ENCODE assay signal across 8 cellular contexts in the genomic region with DNA sequence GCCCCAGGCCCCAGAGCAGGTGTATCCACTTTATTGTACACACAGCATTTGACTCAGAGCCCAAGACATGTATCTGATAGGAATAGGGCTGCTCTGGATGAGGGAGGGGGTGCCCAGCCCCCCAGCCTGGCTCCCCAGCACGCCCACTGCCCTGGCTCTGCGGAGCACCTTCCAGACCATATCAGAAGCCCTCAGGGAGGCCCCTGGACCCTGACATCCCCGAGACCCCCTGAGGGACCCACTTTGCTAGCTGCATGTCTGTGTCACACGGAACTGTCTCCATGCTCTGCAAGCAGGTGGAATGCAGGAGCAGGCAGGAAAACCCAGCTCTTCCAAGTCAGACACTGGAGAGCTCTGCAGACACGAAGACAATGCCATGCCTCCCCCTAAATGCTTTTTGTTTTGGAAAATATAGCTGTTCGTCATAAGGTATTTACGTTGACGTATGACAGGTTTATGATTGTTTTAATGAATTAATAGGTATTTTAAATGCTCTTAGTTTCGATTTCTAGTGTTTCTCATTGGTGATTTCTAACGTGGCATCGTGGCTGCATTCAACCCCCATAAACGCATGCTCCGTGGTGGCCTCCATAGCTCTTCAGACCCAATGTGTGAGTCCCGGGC.
DNase-seq lines count a peak whose midpoint lies in the region; ATAC-seq and TF ChIP-seq lines count a peak whose summit lies in the region.

No MANE protein-coding gene starts in this region.

- H3K4me3 Mint-ChIP-seq in H9: no peak overlapping the region

- WGBS in H9 (ENCODE audit: extremely low coverage, insufficient read length, low lambda C conversion rate): 100% methylated on average over 3 of the region's 14 CpGs
- 59 to 65% methylated on average over 14 of the region's 14 CpGs for WGBS in sigmoid colon, 2 donors
- WGBS in aorta, 2 donors: 73 to 76% methylated on average over 14 of the region's 14 CpGs

- H3K36me3 ChIP-seq in RWPE2 (ENCODE audit: low read depth) (no peaks in the 10 kb centered on the region), sigmoid colon (no peaks in the 10 kb centered on the region), aorta (ENCODE audit: control insufficient read depth in 1 of 2, insufficient read depth in 2 of 2, low read length in 1 of 2) (no peaks in the 10 kb centered on the region)

- H3T11ph ChIP-seq in H9 (ENCODE audit: low read length): no peak overlapping the region

- DNase-seq in H9 (no peak), RWPE2 (ENCODE audit: low spot score) (no peak), foreskin keratinocyte (no peak), sigmoid colon (peak; percentile 64), occipital lobe (lab: John Stamatoyannopoulos, UW) (no peak), aorta (no peak), anterior cingulate cortex (lab: John Stamatoyannopoulos, UW) (no peak)

- H3K4me1 Mint-ChIP-seq in H9: peaks cover 17 to 18% of the 10 kb centered on the region in 2 experiments

- peaks cover 0 to 9% (median 6%) of the 10 kb centered on the region in 3 experiments; a peak in 4 of 7 replicates for H3K36me3 Mint-ChIP-seq in H9 (ENCODE audit: insufficient read depth in 1 of 3, low read depth in 3 of 3)

- no peaks in the 10 kb centered on the region for H3K79me2 ChIP-seq in H9 (ENCODE audit: insufficient read depth, low read length)

- no peak overlapping the region for H3K4ac ChIP-seq in H9 (ENCODE audit: low read depth, low read length)

- ATAC-seq in RWPE2 (ENCODE audit: low read depth): no peak
- no peak for ATAC-seq in foreskin keratinocyte
- no peak for ATAC-seq in aorta (ENCODE audit: low FRiP score)
- ATAC-seq in HG03159 (IDR thresholded peaks at IDR 0.05; ENCODE audit: unreplicated experiment): no peak

- H4K20me1 ChIP-seq in H9 (ENCODE audit: control insufficient read depth, insufficient read depth, insufficient read length): no peaks in the 10 kb centered on the region

- no peak overlapping the region for H4K8ac ChIP-seq in H9 (replicated peaks; ENCODE audit: insufficient read length, low read depth, low read length)

- H3K9me3 ChIP-seq in H9 (ENCODE audit: control insufficient read depth, low read depth, low read length): no peaks in the 10 kb centered on the region
- no peaks in the 10 kb centered on the region for H3K9me3 ChIP-seq in RWPE2 (ENCODE audit: severe bottlenecking)
- H3K9me3 ChIP-seq in sigmoid colon: no peaks in the 10 kb centered on the region
- no peaks in the 10 kb centered on the region for H3K9me3 ChIP-seq in aorta (ENCODE audit: control insufficient read depth, low read length)

- H2BK15ac ChIP-seq in H9 (ENCODE audit: low read depth, low read length): no peak overlapping the region

- peaks cover 4% of the 10 kb centered on the region for H3K23me2 ChIP-seq in H9 (ENCODE audit: insufficient read length, low read depth, low read length, poor library complexity, severe bottlenecking)

- peak overlapping the region; percentile 53 for H4K91ac ChIP-seq in H9 (ENCODE audit: insufficient read length, low read depth, low read length)

- H3K56ac ChIP-seq in H9 (ENCODE audit: insufficient read length, low read depth, low read length): no peak overlapping the region

- H4K5ac ChIP-seq in H9 (ENCODE audit: insufficient read length, low read depth, low read length): no peak overlapping the region

- no peaks in the 10 kb centered on the region for H3K79me1 ChIP-seq in H9 (ENCODE audit: insufficient read depth, low read depth, low read length, poor library complexity, severe bottlenecking)

- H2BK20ac ChIP-seq in H9 (ENCODE audit: low read depth, low read length, poor library complexity, severe bottlenecking): no peak overlapping the region

- no peak overlapping the region for H3K4me2 ChIP-seq in H9 (ENCODE audit: insufficient read depth, insufficient read length, low read length)

- H3K27ac ChIP-seq in H9 (ENCODE audit: insufficient read length, low read depth, low read length) (no peak overlapping the region), RWPE2 (ENCODE audit: poor library complexity, severe bottlenecking) (peak overlapping the region; percentile 61), foreskin keratinocyte (peak overlapping the region; percentile 88), sigmoid colon (peak overlapping the region; percentile 56 to 71 (median 66)), aorta (ENCODE audit: low read depth in 1 of 2, low read length in 2 of 2) (no peak overlapping the region)

- TF ChIP-seq EP300 in sigmoid colon (IDR thresholded peaks at IDR 0.05): no peak

- TF ChIP-seq CTCF in H9 (conservative IDR thresholded peaks at IDR 0.05) (no peak), RWPE2 (IDR thresholded peaks at IDR 0.05; ENCODE audit: poor library complexity, severe bottlenecking) (no peak), foreskin keratinocyte (conservative IDR thresholded peaks at IDR 0.05) (no peak), sigmoid colon (IDR thresholded peaks at IDR 0.05) (no peak)

- no peak for TF ChIP-seq POLR2A in sigmoid colon (IDR thresholded peaks at IDR 0.05)

- no peak overlapping the region for H2BK5ac ChIP-seq in H9 (ENCODE audit: insufficient read length, low read length)

- no peak overlapping the region for H3K23ac ChIP-seq in H9 (ENCODE audit: insufficient read length, low read depth, low read length)

- H3K9me3 Mint-ChIP-seq in H9: peaks cover 17 to 21% of the 10 kb centered on the region in 2 experiments

- H3K4me3 ChIP-seq in RWPE2 (ENCODE audit: severe bottlenecking) (no peak overlapping the region), sigmoid colon (peak overlapping the region; percentile 6 to 44 (median 36)), aorta (ENCODE audit: low read length in 2 of 2) (no peak overlapping the region)

- no peak overlapping the region for H3K9ac ChIP-seq in H9 (ENCODE audit: extremely low read depth, insufficient read length, low read length)

- no peak overlapping the region for H2BK120ac ChIP-seq in H9 (ENCODE audit: low read depth, low read length, poor library complexity, severe bottlenecking)

- no peaks in the 10 kb centered on the region; the same call in 1 of the 2 replicates for H3K4me1 ChIP-seq in H9 (ENCODE audit: insufficient read depth, low read length)
- H3K4me1 ChIP-seq in RWPE2 (ENCODE audit: insufficient read depth, poor library complexity, severe bottlenecking): peaks cover 14% of the 10 kb centered on the region
- H3K4me1 ChIP-seq in foreskin keratinocyte: peaks cover 10% of the 10 kb centered on the region
- peaks cover 0 to 15% (median 8%) of the 10 kb centered on the region in 4 donors for H3K4me1 ChIP-seq in sigmoid colon
- no peaks in the 10 kb centered on the region for H3K4me1 ChIP-seq in aorta (ENCODE audit: control insufficient read depth in 1 of 2, insufficient read depth in 2 of 2, low read length in 2 of 2)

- H3K27me3 Mint-ChIP-seq in H9 (ENCODE audit: low read depth): peaks cover 8% of the 10 kb centered on the region

- H3K27me3 ChIP-seq in H9 (ENCODE audit: insufficient read depth, low read length): no peaks in the 10 kb centered on the region
- H3K27me3 ChIP-seq in RWPE2 (ENCODE audit: insufficient read depth, poor library complexity, severe bottlenecking): no peaks in the 10 kb centered on the region
- no peaks in the 10 kb centered on the region for H3K27me3 ChIP-seq in foreskin keratinocyte
- H3K27me3 ChIP-seq in sigmoid colon: peaks cover 0 to 9% (median 0%) of the 10 kb centered on the region in 3 donors
- H3K27me3 ChIP-seq in aorta (ENCODE audit: control insufficient read depth in 1 of 2, insufficient read depth in 2 of 2, low read length in 1 of 2): no peaks in the 10 kb centered on the region

- no peak overlapping the region for H3K18ac ChIP-seq in H9 (ENCODE audit: insufficient read length, low read depth, low read length)

- no peak overlapping the region; a peak in 1 of 7 replicates for H3K27ac Mint-ChIP-seq in H9

- no peak overlapping the region for H2AFZ ChIP-seq in H9 (ENCODE audit: low read length)

- intact Hi-C loops in sigmoid colon (cut with DNase I): loop anchor here (2.0 to 5.0 kb wide), 2 partner anchors 94 to 198 kb away; no protein-coding TSS in a partner anchor
- intact Hi-C loops in aorta (cut with DNase I): no loop called here

- H2BK12ac ChIP-seq in H9 (ENCODE audit: insufficient read length, low read depth, low read length): no peak overlapping the region

- no peak overlapping the region for H2AK5ac ChIP-seq in H9 (ENCODE audit: insufficient read length, low read length)

- no peak overlapping the region for H3K14ac ChIP-seq in H9 (ENCODE audit: insufficient read depth, low read length)

Comparison
In these comparisons a context has a peak if more than half of its experiments do, and no peak if none do; other contexts are left out.
1. H3K27ac ChIP-seq: peak in RWPE2 (single experiment), foreskin keratinocyte (single experiment) and sigmoid colon (4 of 4); none in H9 (single experiment) and aorta (0 of 2).
2. H3K4me3 ChIP-seq: peak in sigmoid colon (4 of 4); none in RWPE2 (single experiment) and aorta (0 of 2).